Comparison of ENCODE assay signal across 8 cellular contexts in genomic region chr12:57759360-57759980, GRCh38. TPM values are rescaled to one million over a fixed set of nuclear protein-coding genes. Genes with fewer than 3 reads are reported as not detected.
DNase-seq lines count a peak whose midpoint lies in the region; ATAC-seq and TF ChIP-seq lines count a peak whose summit lies in the region.

No MANE protein-coding gene starts in this region.

- POLR2A ChIA-PET in CD4-positive, alpha-beta memory T cell (lab: Charles Lee; ENCODE audit: partially characterized antibody): interaction anchor here (0.8 to 1.9 kb wide), 7 partner anchors 8 to 139 kb away, joined by 3 to 6 read pairs (median 3); partner anchors contain the start of gene TSPAN31

- peaks cover 17% of the 10 kb centered on the region for H3K36me3 ChIP-seq in CD4-positive, alpha-beta memory T cell (ENCODE audit: insufficient read depth, low read length)

- 42% methylated on average over 3 of the region's 3 CpGs for WGBS in right cardiac atrium

- intact Hi-C loops in CD4-positive, alpha-beta memory T cell (cut with micrococcal nuclease): loop anchor here (1.0 kb wide), 1 partner anchor 23 kb away; the partner anchor contains the start of gene TSFM
- intact Hi-C loops in right cardiac atrium (cut with DNase I): no loop called here

- H3K4me1 ChIP-seq in CD4-positive, alpha-beta memory T cell (ENCODE audit: insufficient read depth, low read length): peaks cover 33% of the 10 kb centered on the region
- H3K4me1 ChIP-seq in right cardiac atrium (ENCODE audit: control insufficient read depth, insufficient read depth, low read length): no peaks in the 10 kb centered on the region

- no peaks in the 10 kb centered on the region for H3K27me3 ChIP-seq in CD4-positive, alpha-beta memory T cell (ENCODE audit: insufficient read depth, low read length)
- H3K27me3 ChIP-seq in right cardiac atrium (ENCODE audit: control insufficient read depth, insufficient read depth): no peaks in the 10 kb centered on the region

- H3K27ac Mint-ChIP-seq in CD4-positive, alpha-beta memory T cell: peak overlapping the region in 5 of 7 donors; percentile 32 to 82 (median 79)

- no peaks in the 10 kb centered on the region for H3K9me3 ChIP-seq in CD4-positive, alpha-beta memory T cell (ENCODE audit: control insufficient read depth in 1 of 2, low read length in 2 of 2)
- no peaks in the 10 kb centered on the region for H3K9me3 ChIP-seq in right cardiac atrium (ENCODE audit: control insufficient read depth, low read length)

- no peak overlapping the region for H3K4me3 ChIP-seq in CD4-positive, alpha-beta memory T cell (ENCODE audit: low read length in 2 of 2)
- H3K4me3 ChIP-seq in right cardiac atrium (ENCODE audit: low read length): no peak overlapping the region

- peaks cover 25 to 54% (median 35%) of the 10 kb centered on the region in 4 donors for H3K4me1 Mint-ChIP-seq in CD4-positive, alpha-beta memory T cell

- no peak overlapping the region for H3K27ac ChIP-seq in CD4-positive, alpha-beta memory T cell (ENCODE audit: low read depth, low read length)
- no peak overlapping the region for H3K27ac ChIP-seq in VCaP
- H3K27ac ChIP-seq in right cardiac atrium (ENCODE audit: low read length): no peak overlapping the region

- CTCF ChIA-PET in CD4-positive, alpha-beta memory T cell (lab: Charles Lee; ENCODE audit: partially characterized antibody): interaction anchor here (0.7 to 4.3 kb wide), 24 partner anchors 10 to 144 kb away, joined by 3 to 58 read pairs (median 5); partner anchors contain the start of genes AVIL, CYP27B1, EEF1AKMT3 and METTL1

- no peaks in the 10 kb centered on the region for H3K9me3 Mint-ChIP-seq in CD4-positive, alpha-beta memory T cell

- no peak for ATAC-seq in GM18502 (IDR thresholded peaks at IDR 0.05; ENCODE audit: poor library complexity, unreplicated experiment)
- no peak for ATAC-seq in GM18517 (IDR thresholded peaks at IDR 0.05; ENCODE audit: unreplicated experiment)
- no peak for ATAC-seq in HG03196 (IDR thresholded peaks at IDR 0.05; ENCODE audit: unreplicated experiment)
- no peak for ATAC-seq in right cardiac atrium

- H3K36me3 Mint-ChIP-seq in CD4-positive, alpha-beta memory T cell: peaks cover 21 to 28% of the 10 kb centered on the region in 2 donors

- H3K4me3 Mint-ChIP-seq in CD4-positive, alpha-beta memory T cell: peak overlapping the region in 3 of 8 donors; percentile 39 to 70 (median 64)

- DNase-seq in CD4-positive, alpha-beta memory T cell: peak in 4 of 5 donors; percentile 47 to 65 (median 56)
- DNase-seq in HCEC 1CT (peak; percentile 0), germinal center (ENCODE audit: low spot score) (peak; percentile 62), right cardiac atrium (no peak)

- TF ChIP-seq CTCF in VCaP (conservative IDR thresholded peaks at IDR 0.05): peak; percentile 88

- peaks cover 3 to 6% of the 10 kb centered on the region in 2 donors for H3K27me3 Mint-ChIP-seq in CD4-positive, alpha-beta memory T cell

RNA-seq across cellular contexts. Expression of gene MARCHF9, which starts 4.6 kb away (rescaled TPM):
- 10 to 100 TPM; 58.0 to 62.8 TPM for total RNA-seq in CD4-positive, alpha-beta memory T cell
- polyA plus RNA-seq in CD4-positive, alpha-beta memory T cell: 1 to 10 TPM; 3.7 to 8.9 TPM
- total RNA-seq in right cardiac atrium: 10 to 100 TPM; 15.2 to 17.8 (median 16.4) TPM
- 14.3 TPM for polyA plus RNA-seq in right cardiac atrium

RNA-seq across cellular contexts. Expression of gene CDK4, which starts 7.4 kb away (rescaled TPM):
- 10 to 100 TPM; 44.4 to 48.3 TPM for total RNA-seq in CD4-positive, alpha-beta memory T cell
- polyA plus RNA-seq in CD4-positive, alpha-beta memory T cell: 10 to 100 TPM; 85.0 to 99.7 TPM
- 10 to 100 TPM; 50.9 to 53.9 (median 53.4) TPM for total RNA-seq in right cardiac atrium
- polyA plus RNA-seq in right cardiac atrium: 29.7 TPM

RNA-seq across cellular contexts. Expression of gene CYP27B1, which starts 7.4 kb away (rescaled TPM):
- total RNA-seq in CD4-positive, alpha-beta memory T cell: 1 to 10 TPM in 1 of 2 experiments, under 1 TPM in 1; 0.64 to 1.4 TPM
- polyA plus RNA-seq in CD4-positive, alpha-beta memory T cell: under 1 TPM; 0.55 to 0.93 TPM
- under 1 TPM in 3 of 4 donors, not detected in 1; 0.12 to 0.22 (median 0.14) TPM for total RNA-seq in right cardiac atrium
- polyA plus RNA-seq in right cardiac atrium: 0.18 TPM

RNA-seq across cellular contexts. Expression of gene METTL1, which starts 12.4 kb away (rescaled TPM):
- total RNA-seq in CD4-positive, alpha-beta memory T cell: 10 to 100 TPM in 1 of 2 experiments, 1 to 10 TPM in 1; 9.9 to 10.9 TPM
- polyA plus RNA-seq in CD4-positive, alpha-beta memory T cell: 10 to 100 TPM; 16.3 to 19.1 TPM
- 10 to 100 TPM in 1 of 4 donors, 1 to 10 TPM in 3; 5.7 to 15.8 (median 8.5) TPM for total RNA-seq in right cardiac atrium
- 6.3 TPM for polyA plus RNA-seq in right cardiac atrium

RNA-seq across cellular contexts. Expression of gene EEF1AKMT3, which starts 12.9 kb away (rescaled TPM):
- 1 to 10 TPM; 3.1 to 4.9 TPM for total RNA-seq in CD4-positive, alpha-beta memory T cell
- 10 to 100 TPM in 1 of 2 donors, 1 to 10 TPM in 1; 5.3 to 12.4 TPM for polyA plus RNA-seq in CD4-positive, alpha-beta memory T cell
- 1 to 10 TPM; 2.1 to 3.1 (median 2.6) TPM for total RNA-seq in right cardiac atrium
- 0.95 TPM for polyA plus RNA-seq in right cardiac atrium

Comparison
In these comparisons a context has a peak if more than half of its experiments do, and no peak if none do; other contexts are left out.
1. DNase-seq: peak in CD4-positive, alpha-beta memory T cell (4 of 5), HCEC 1CT (single experiment) and germinal center (single experiment); none in right cardiac atrium (0 of 3).